ENCODE assay signal across 10 cellular contexts in genomic region chr16:1534021-1535020, GRCh38. TPM values are rescaled to one million over a fixed set of nuclear protein-coding genes. Genes with fewer than 3 reads are reported as not detected.
A peak's percentile ranks its signal among the peaks of the same experiment; 100 is the strongest.
DNase-seq lines count a peak whose midpoint lies in the region; ATAC-seq and TF ChIP-seq lines count a peak whose summit lies in the region.
"Had no signal": no experiment of that assay in that cellular context is flagged by ENCODE, and none has a peak within 500 bp of the region (broad histone marks: within the 10 kb centered on the region; RNA-seq: fewer than 3 reads in every experiment).

No MANE protein-coding gene starts in this region.

- no peak overlapping the region for H3K4me2 ChIP-seq in mesendoderm (ENCODE audit: low read length)

- H3K27ac ChIP-seq in esophagus (ENCODE audit: low read depth in 2 of 2, low read length in 1 of 2) (peak overlapping the region; percentile 88 to 95), mesendoderm (ENCODE audit: low read depth, low read length) (no peak overlapping the region)

- ATAC-seq in GM18909 (IDR thresholded peaks at IDR 0.05; ENCODE audit: poor library complexity, unreplicated experiment) (no peak), HG02763 (IDR thresholded peaks at IDR 0.05; ENCODE audit: unreplicated experiment) (no peak)

- 53 to 60% methylated on average over 55 to 57 of the region's 57 CpGs for WGBS in esophagus, 2 donors
- WGBS in mesendoderm (ENCODE audit: extremely low coverage, insufficient coverage, low lambda C conversion rate) = no CpG with 5 or more reads among the region's 57 CpGs

- no peaks in the 10 kb centered on the region for H3K27me3 ChIP-seq in esophagus (ENCODE audit: control insufficient read depth in 1 of 2, insufficient read depth in 2 of 2, low read length in 2 of 2)
- H3K27me3 ChIP-seq in mesendoderm (ENCODE audit: insufficient read depth, low read length, poor library complexity) = no peaks in the 10 kb centered on the region

- no peak overlapping the region for H2AK5ac ChIP-seq in mesendoderm (ENCODE audit: low read length)

- peak overlapping the region; percentile 48 to 64 for H3K4me3 ChIP-seq in esophagus (ENCODE audit: low read depth in 1 of 2, low read length in 2 of 2)
- H3K4me3 ChIP-seq in mesendoderm (ENCODE audit: low read length) = no peak overlapping the region

- peaks cover 0 to 28% of the 10 kb centered on the region in 2 donors for H3K36me3 ChIP-seq in esophagus (ENCODE audit: control insufficient read depth in 2 of 2, insufficient read depth in 2 of 2, low read length in 1 of 2)
- H3K36me3 ChIP-seq in mesendoderm (ENCODE audit: control insufficient read depth, insufficient read depth, low read length) = no peaks in the 10 kb centered on the region

- peaks cover 30% of the 10 kb centered on the region for H3K4me1 Mint-ChIP-seq in T-helper 2 cell treated with Interferon-gamma antibody and Interleukin-4, amounts not matched to agents 5 μg/mL and 100 μg/mL, for 36 hours (ENCODE audit: low read depth)
- peaks cover 62% of the 10 kb centered on the region for H3K4me1 Mint-ChIP-seq in osteocyte (ENCODE audit: unreplicated experiment)

- H4K8ac ChIP-seq in mesendoderm (ENCODE audit: low read depth, low read length) = no peak overlapping the region

- H3K9me3 ChIP-seq in esophagus (ENCODE audit: control insufficient read depth in 2 of 2, insufficient read depth in 1 of 2, low read depth in 1 of 2, low read length in 1 of 2) = no peaks in the 10 kb centered on the region

- no peak overlapping the region for H3K9ac ChIP-seq in mesendoderm (ENCODE audit: low read length)

- peak overlapping the region; percentile 99 for H3K4me3 Mint-ChIP-seq in T-helper 2 cell treated with Interferon-gamma antibody and Interleukin-4, amounts not matched to agents 5 μg/mL and 100 μg/mL, for 36 hours
- H3K4me3 Mint-ChIP-seq in osteocyte (ENCODE audit: unreplicated experiment) = peak overlapping the region; percentile 73

- H3K4ac ChIP-seq in mesendoderm (ENCODE audit: low read depth, low read length) = no peak overlapping the region

- H3K18ac ChIP-seq in mesendoderm (ENCODE audit: low read length) = no peak overlapping the region

- no peak for TF ChIP-seq CTCF in osteocyte (IDR thresholded peaks at IDR 0.05)

- H4K5ac ChIP-seq in mesendoderm (ENCODE audit: low read length) = no peak overlapping the region

- H3K27me3 Mint-ChIP-seq in T-helper 2 cell treated with Interferon-gamma antibody and Interleukin-4, amounts not matched to agents 5 μg/mL and 100 μg/mL, for 36 hours (ENCODE audit: low read depth) = no peaks in the 10 kb centered on the region
- no peaks in the 10 kb centered on the region for H3K27me3 Mint-ChIP-seq in osteocyte (ENCODE audit: unreplicated experiment)

- H3K79me2 ChIP-seq in mesendoderm (ENCODE audit: control insufficient read depth, insufficient read depth, low read length) = no peaks in the 10 kb centered on the region

- H3K36me3 Mint-ChIP-seq in T-helper 2 cell treated with Interferon-gamma antibody and Interleukin-4, amounts not matched to agents 5 μg/mL and 100 μg/mL, for 36 hours (ENCODE audit: low read depth) = peaks cover 37% of the 10 kb centered on the region
- H3K36me3 Mint-ChIP-seq in osteocyte (ENCODE audit: unreplicated experiment) = peaks cover 10% of the 10 kb centered on the region

- no peak overlapping the region for H3K56ac ChIP-seq in mesendoderm (ENCODE audit: low read length)

- no peak overlapping the region for H3K23ac ChIP-seq in mesendoderm (ENCODE audit: low read length)

- H3K4me1 ChIP-seq in esophagus (ENCODE audit: control insufficient read depth in 2 of 2, insufficient read depth in 2 of 2, low read length in 1 of 2) = peaks cover 0 to 44% of the 10 kb centered on the region in 2 donors
- H3K4me1 ChIP-seq in mesendoderm (ENCODE audit: control insufficient read depth, low read depth, low read length) = no peaks in the 10 kb centered on the region

- H3K27ac Mint-ChIP-seq in T-helper 2 cell treated with Interferon-gamma antibody and Interleukin-4, amounts not matched to agents 5 μg/mL and 100 μg/mL, for 36 hours = peak overlapping the region; percentile 78
- peak overlapping the region; percentile 86 for H3K27ac Mint-ChIP-seq in osteocyte (ENCODE audit: unreplicated experiment)

- no peak overlapping the region for H2BK15ac ChIP-seq in mesendoderm (replicated peaks; ENCODE audit: low read depth)

- DNase-seq in AG20443 (ENCODE audit: low spot score) (peak; percentile 47), osteocyte (ENCODE audit: extremely low spot score, unreplicated experiment) (no peak), NCI-H510A (lab: John Stamatoyannopoulos, UW) (no peak), mesendoderm (no peak)
- DNase-seq in T-helper 2 cell treated with Interferon-gamma antibody and Interleukin-4, amounts not matched to agents 5 μg/mL and 100 μg/mL, for 36 hours (ENCODE audit: low spot score) = no peak
- DNase-seq: SIG-M5 had no signal

- H2BK120ac ChIP-seq in mesendoderm (ENCODE audit: low read depth, low read length) = no peak overlapping the region

- H3K9me3 Mint-ChIP-seq in T-helper 2 cell treated with Interferon-gamma antibody and Interleukin-4, amounts not matched to agents 5 μg/mL and 100 μg/mL, for 36 hours = no peaks in the 10 kb centered on the region
- H3K9me3 Mint-ChIP-seq in osteocyte (ENCODE audit: unreplicated experiment) = no peaks in the 10 kb centered on the region

- H2BK5ac ChIP-seq in mesendoderm (ENCODE audit: low read length) = no peak overlapping the region

- no peaks in the 10 kb centered on the region for H3K79me1 ChIP-seq in mesendoderm (ENCODE audit: low read length)

RNA-seq across cellular contexts. Expression of gene TMEM204, which starts 0.9 kb away (rescaled TPM):
- polyA plus RNA-seq in esophagus = 1 to 10 TPM; 3.4 to 6.2 TPM
- 13.5 and 14.5 TPM in 2 replicates for total RNA-seq in osteocyte
- 0.07 TPM for polyA plus RNA-seq in mesendoderm (2013, experiment 1 of 2)
- 0.04 TPM for polyA plus RNA-seq in mesendoderm (2013, experiment 2 of 2)

RNA-seq across cellular contexts. Expression of gene TELO2, which starts 41.2 kb away (rescaled TPM):
- 10 to 100 TPM; 32.6 to 60.8 TPM for polyA plus RNA-seq in esophagus
- 35.7 and 37.8 TPM in 2 replicates for total RNA-seq in osteocyte
- 31.2 TPM for polyA plus RNA-seq in mesendoderm (2013, experiment 1 of 2)
- 31.3 TPM for polyA plus RNA-seq in mesendoderm (2013, experiment 2 of 2)

RNA-seq across cellular contexts. Expression of gene PTX4, which starts 45.6 kb away (rescaled TPM):
- not detected for polyA plus RNA-seq in esophagus
- not detected in 2 replicates for total RNA-seq in osteocyte
- polyA plus RNA-seq in mesendoderm (2013, experiment 1 of 2) = 0.03 TPM
- 0.04 TPM for polyA plus RNA-seq in mesendoderm (2013, experiment 2 of 2)
- total RNA-seq: frontal cortex had no signal

RNA-seq across cellular contexts. Expression of gene CLCN7, which starts 59.5 kb away (rescaled TPM):
- polyA plus RNA-seq in esophagus = 10 to 100 TPM; 18.7 to 33.1 TPM
- 177 and 179 TPM in 2 replicates for total RNA-seq in osteocyte
- 26.8 TPM for polyA plus RNA-seq in mesendoderm (2013, experiment 1 of 2)
- 28.0 TPM for polyA plus RNA-seq in mesendoderm (2013, experiment 2 of 2)
